ENCODE assay signal across 16 cellular contexts in the genomic region with DNA sequence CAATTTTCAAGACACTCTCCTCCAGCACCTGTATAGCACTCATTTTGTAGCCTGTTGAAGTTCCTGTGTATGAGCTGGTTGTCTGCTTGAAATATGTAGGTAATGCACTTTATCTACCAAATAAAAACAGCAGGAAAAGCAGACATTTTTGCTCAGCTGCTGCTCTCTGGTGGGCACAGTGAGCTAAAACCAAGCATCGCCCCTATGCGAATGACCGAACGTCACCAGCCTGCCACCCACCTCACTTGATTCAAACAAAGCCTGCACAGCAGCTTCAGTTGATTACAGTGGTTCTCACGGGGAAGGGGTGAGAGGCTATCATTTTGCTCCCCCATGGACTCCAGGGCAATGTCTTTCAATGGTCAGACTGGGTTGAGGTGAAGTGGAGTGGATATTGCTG.
DNase-seq lines count a peak whose midpoint lies in the region; ATAC-seq and TF ChIP-seq lines count a peak whose summit lies in the region.
"Had no signal": no experiment of that assay in that cellular context is flagged by ENCODE, and none has a peak within 500 bp of the region (broad histone marks: within the 10 kb centered on the region; RNA-seq: fewer than 3 reads in every experiment).

No MANE protein-coding gene starts in this region.

- H3K4me1 ChIP-seq in Loucy (ENCODE audit: insufficient read depth, low read length, poor library complexity, severe bottlenecking): no peaks in the 10 kb centered on the region
- peaks cover 16% of the 10 kb centered on the region for H3K4me1 ChIP-seq in mesenchymal stem cell (ENCODE audit: control insufficient read depth, insufficient read depth, low read depth, low read length)
- H3K4me1 ChIP-seq in right atrium auricular region: peaks cover 0 to 43% of the 10 kb centered on the region in 2 donors

- H2BK5ac ChIP-seq in mesenchymal stem cell (ENCODE audit: low read depth, low read length, poor library complexity, severe bottlenecking): no peak overlapping the region

- no peaks in the 10 kb centered on the region for H3K27me3 ChIP-seq in Loucy (ENCODE audit: insufficient read depth, low read length, poor library complexity, severe bottlenecking)
- H3K27me3 ChIP-seq in mesenchymal stem cell (ENCODE audit: control insufficient read depth in 1 of 2, insufficient read depth in 1 of 2, low read length in 2 of 2): no peaks in the 10 kb centered on the region
- H3K27me3 ChIP-seq in right atrium auricular region: no peaks in the 10 kb centered on the region
- H3K27me3 ChIP-seq: cardiac muscle cell had no signal

- no peak overlapping the region for H3K4me3 Mint-ChIP-seq in glutamatergic neuron (ENCODE audit: unreplicated experiment)
- H3K4me3 Mint-ChIP-seq: activated T-cell treated with anti-CD3 and anti-CD28 coated beads, Interleukin-2, amount 50 U/mL, for 4 hours; naive thymus-derived CD4-positive, alpha-beta T cell had no signal

- peak overlapping the region in 1 of 2 experiments; percentile 21 for H2BK12ac ChIP-seq in mesenchymal stem cell (ENCODE audit: low read length in 2 of 2)

- H3K9me3 ChIP-seq in Loucy (ENCODE audit: insufficient read depth, low read depth, low read length) (no peaks in the 10 kb centered on the region), mesenchymal stem cell (ENCODE audit: control insufficient read depth, low read length) (no peaks in the 10 kb centered on the region), right atrium auricular region (no peaks in the 10 kb centered on the region)

- H3K14ac ChIP-seq in mesenchymal stem cell (ENCODE audit: low read length in 2 of 2): no peak overlapping the region

- no peaks in the 10 kb centered on the region for H3K27me3 Mint-ChIP-seq in glutamatergic neuron (ENCODE audit: unreplicated experiment)

- H3K9me2 ChIP-seq in Loucy (replicated peaks; ENCODE audit: low read depth, low read length): no peaks in the 10 kb centered on the region

- H3K23ac ChIP-seq in mesenchymal stem cell (ENCODE audit: low read length in 2 of 2): no peak overlapping the region

- DNase-seq in AG10803 (ENCODE audit: low read depth): no peak
- no peak for DNase-seq in astrocyte of the spinal cord (ENCODE audit: low read depth, low spot score)
- no peak for DNase-seq in mesenchymal stem cell
- DNase-seq in glutamatergic neuron: no peak
- DNase-seq in activated gamma-delta T cell treated with Interleukin-2 at 50 U/mL for 16 hours: no peak
- DNase-seq in right atrium auricular region (ENCODE audit: low spot score): no peak
- DNase-seq: activated T-cell treated with anti-CD3 and anti-CD28 coated beads, Interleukin-2, amount 50 U/mL, for 4 hours; naive thymus-derived CD4-positive, alpha-beta T cell; NCI-H345; SIG-M5 had no signal

- H2BK15ac ChIP-seq in mesenchymal stem cell (ENCODE audit: low read depth, poor library complexity, severe bottlenecking): no peak overlapping the region

- H3F3A ChIP-seq in Loucy (ENCODE audit: low read depth): no peaks in the 10 kb centered on the region

- H3K9me3 Mint-ChIP-seq in glutamatergic neuron (ENCODE audit: unreplicated experiment): peaks cover 2% of the 10 kb centered on the region
- H3K9me3 Mint-ChIP-seq: activated T-cell treated with anti-CD3 and anti-CD28 coated beads, Interleukin-2, amount 50 U/mL, for 4 hours; naive thymus-derived CD4-positive, alpha-beta T cell had no signal

- H3K4me2 ChIP-seq in Loucy (ENCODE audit: low read depth, low read length, poor library complexity, severe bottlenecking) (no peak overlapping the region), mesenchymal stem cell (ENCODE audit: low read length, poor library complexity, severe bottlenecking) (no peak overlapping the region)

- no peak overlapping the region for H2BK120ac ChIP-seq in mesenchymal stem cell (ENCODE audit: low read depth, low read length)

- WGBS in mesenchymal stem cell: 65% methylated on average over 5 of the region's 5 CpGs

- peaks cover 19% of the 10 kb centered on the region for H3K79me1 ChIP-seq in mesenchymal stem cell (replicated peaks; ENCODE audit: low read length, poor library complexity, severe bottlenecking)

- no peak overlapping the region for H4K91ac ChIP-seq in mesenchymal stem cell (ENCODE audit: low read length)

- H3K4ac ChIP-seq in mesenchymal stem cell (ENCODE audit: low read depth in 1 of 2, low read length in 2 of 2): no peak overlapping the region

- no peak overlapping the region for H3K27ac Mint-ChIP-seq in glutamatergic neuron (ENCODE audit: unreplicated experiment)
- H3K27ac Mint-ChIP-seq: naive thymus-derived CD4-positive, alpha-beta T cell had no signal

- H3K4me3 ChIP-seq in AG10803 (ENCODE audit: low read length) (no peak overlapping the region), Loucy (ENCODE audit: low read length, poor library complexity, severe bottlenecking) (no peak overlapping the region), astrocyte of the spinal cord (ENCODE audit: low read depth, low read length) (no peak overlapping the region), mesenchymal stem cell (ENCODE audit: insufficient read depth in 1 of 2, low read depth in 1 of 2, low read length in 2 of 2) (no peak overlapping the region), right atrium auricular region (no peak overlapping the region)
- H3K4me3 ChIP-seq: cardiac muscle cell had no signal

- H4K20me1 ChIP-seq in Loucy (ENCODE audit: insufficient read depth, low read length, poor library complexity, severe bottlenecking): no peaks in the 10 kb centered on the region

- TF ChIP-seq CTCF in AG10803 (conservative IDR thresholded peaks at IDR 0.05; ENCODE audit: low read length) (peak; percentile 32), Loucy (conservative IDR thresholded peaks at IDR 0.05; ENCODE audit: low read length) (peak; percentile 62), astrocyte of the spinal cord (IDR thresholded peaks at IDR 0.05; ENCODE audit: low read depth, low read length) (peak; percentile 41), glutamatergic neuron (IDR thresholded peaks at IDR 0.05; ENCODE audit: partially characterized antibody, unreplicated experiment) (no peak), right atrium auricular region (IDR thresholded peaks at IDR 0.05) (no peak)

- H2AFZ ChIP-seq in Loucy (ENCODE audit: low read length) (no peak overlapping the region), mesenchymal stem cell (ENCODE audit: low read depth, low read length) (no peak overlapping the region)

- no peak overlapping the region for H4K8ac ChIP-seq in mesenchymal stem cell (ENCODE audit: low read length)

- peak overlapping the region; percentile 23 for H2AK5ac ChIP-seq in mesenchymal stem cell (ENCODE audit: low read length, severe bottlenecking)

- no peak overlapping the region for H3K18ac ChIP-seq in mesenchymal stem cell (ENCODE audit: low read depth in 1 of 2, low read length in 2 of 2)

- H3K9ac ChIP-seq in Loucy (ENCODE audit: low read depth, low read length, poor library complexity, severe bottlenecking): no peak overlapping the region
- H3K9ac ChIP-seq in mesenchymal stem cell (ENCODE audit: low read length): peak overlapping the region; percentile 37

- in situ Hi-C loops in astrocyte of the spinal cord (cut with HindIII; ENCODE audit: low sequenced_read_pairs): no loop called here

- H3K27ac ChIP-seq in mesenchymal stem cell (ENCODE audit: low read length, poor library complexity, severe bottlenecking) (no peak overlapping the region), right atrium auricular region (no peak overlapping the region)
- H3K27ac ChIP-seq: C4-2B, cardiac muscle cell had no signal

- no peaks in the 10 kb centered on the region for H3K4me1 Mint-ChIP-seq in glutamatergic neuron (ENCODE audit: low read depth, unreplicated experiment)

- H3K36me3 Mint-ChIP-seq in glutamatergic neuron (ENCODE audit: unreplicated experiment): no peaks in the 10 kb centered on the region
- H3K36me3 Mint-ChIP-seq: naive thymus-derived CD4-positive, alpha-beta T cell had no signal

- H3K79me2 ChIP-seq in Loucy (ENCODE audit: insufficient read depth, low read length): no peaks in the 10 kb centered on the region

- H3K36me3 ChIP-seq in Loucy (ENCODE audit: insufficient read depth, low read length) (no peaks in the 10 kb centered on the region), mesenchymal stem cell (ENCODE audit: control insufficient read depth in 1 of 2, insufficient read depth in 2 of 2, low read depth in 1 of 2, low read length in 2 of 2) (peaks cover 17 to 81% of the 10 kb centered on the region in 2 experiments), right atrium auricular region (peaks cover 44% of the 10 kb centered on the region)
- H3K36me3 ChIP-seq: cardiac muscle cell had no signal

- no peak for ATAC-seq in HG02798 (IDR thresholded peaks at IDR 0.05; ENCODE audit: poor library complexity, unreplicated experiment)
- ATAC-seq: activated CD4-positive, CD25-positive, alpha-beta regulatory T cell treated with anti-CD3 and anti-CD28 coated beads, Interleukin-2, amount 50 U/mL, for 24 hours; activated T-cell treated with anti-CD3 and anti-CD28 coated beads, Interleukin-2, amount 50 U/mL, for 4 hours; esophagus mucosa; naive thymus-derived CD4-positive, alpha-beta T cell had no signal

Comparison
In these comparisons a context has a peak if more than half of its experiments do, and no peak if none do; other contexts are left out.
1. CTCF ChIP-seq: peak in AG10803 (single experiment), Loucy (single experiment) and astrocyte of the spinal cord (single experiment); none in glutamatergic neuron (single experiment) and right atrium auricular region (0 of 2).